In the genomic region with DNA sequence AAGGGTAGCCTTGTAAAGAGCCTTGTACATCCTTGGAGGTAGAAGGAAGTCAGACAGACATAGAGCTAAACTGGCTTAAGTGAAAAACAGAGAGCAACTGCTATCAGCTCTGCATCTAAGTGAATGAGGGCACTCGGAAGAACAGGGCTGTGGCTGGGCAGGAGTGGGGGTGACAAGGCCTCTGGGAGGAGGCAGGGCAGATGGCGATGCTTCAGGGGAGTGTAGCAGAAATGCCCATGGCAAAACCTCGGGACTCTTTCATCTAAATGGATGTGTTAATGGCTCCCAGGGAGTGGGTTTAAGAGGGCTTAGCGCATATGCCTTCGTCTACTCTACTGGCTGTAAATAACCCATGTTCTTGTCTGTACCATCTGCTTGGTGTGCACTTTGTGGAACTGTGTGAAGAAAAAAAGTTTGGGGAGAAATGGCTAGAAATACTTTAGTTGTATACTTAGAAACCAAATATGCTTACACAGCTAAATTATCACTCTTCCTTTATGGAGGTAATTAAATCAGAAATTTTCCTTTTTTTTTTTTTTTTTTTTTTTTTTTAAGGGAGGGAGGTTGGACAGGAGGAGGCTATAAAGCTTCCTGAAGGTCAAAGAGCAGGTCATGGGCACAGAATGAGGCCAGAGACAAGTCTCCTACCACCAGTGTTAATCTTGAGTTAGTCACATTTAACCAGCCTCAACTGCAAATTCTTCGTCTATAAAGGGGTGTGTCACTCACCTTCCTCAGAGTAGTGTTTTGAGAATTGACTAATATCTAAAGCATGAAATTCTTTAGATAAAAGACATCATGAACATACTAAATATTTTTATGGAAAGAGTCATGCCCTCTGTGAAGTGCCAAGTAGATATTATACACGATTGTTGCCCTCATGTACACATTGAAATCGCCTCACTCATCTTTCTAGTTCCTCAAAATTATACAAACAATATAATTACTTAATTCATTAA, we compare ENCODE assay signal across 12 cellular contexts.
DNase-seq lines count a peak whose midpoint lies in the region; ATAC-seq, FAIRE-seq and TF ChIP-seq lines count a peak whose summit lies in the region.
"Had no signal": no experiment of that assay in that cellular context is flagged by ENCODE, and none has a peak within 500 bp of the region (broad histone marks: within the 10 kb centered on the region; RNA-seq: fewer than 3 reads in every experiment).

No MANE protein-coding gene starts in this region.

- H3K4me3 ChIP-seq in GM23338 (no peak overlapping the region), K562 (no peak overlapping the region)

- H4K20me1 ChIP-seq in GM23338 (replicated peaks; ENCODE audit: insufficient read depth) (0 out of 2 replicates have a peak, but pooled peaks cover 8% of the 10 kb centered on the region), K562 (replicated peaks; ENCODE audit: control insufficient read depth, insufficient read depth, low read length) (no peaks in the 10 kb centered on the region)

- H3K9me2 ChIP-seq in GM23338 (ENCODE audit: insufficient read depth), result no peaks in the 10 kb centered on the region

- H3F3A ChIP-seq in GM23338 (replicated peaks; ENCODE audit: low read depth), result no peaks in the 10 kb centered on the region

- no peaks in the 10 kb centered on the region for H3K9me1 ChIP-seq in K562 (ENCODE audit: control insufficient read depth, insufficient read depth, low read length)

- no peak for TF ChIP-seq CTCF in GM23338 (conservative IDR thresholded peaks at IDR 0.05; ENCODE audit: low read depth in 2 of 2)
- TF ChIP-seq CTCF in K562 (IDR thresholded peaks at IDR 0.05 in 2 of 3, conservative IDR thresholded peaks at IDR 0.05 in 1 of 3; ENCODE audit: insufficient read depth in 2 of 3, low read depth in 1 of 3, low read length in 3 of 3), result no peak
- TF ChIP-seq CTCF in omental fat pad (IDR thresholded peaks at IDR 0.05), result no peak

- H2AFZ ChIP-seq in GM23338 (no peak overlapping the region), K562 (ENCODE audit: low read depth, low read length) (no peak overlapping the region)

- no peaks in the 10 kb centered on the region for H3K9me3 ChIP-seq in K562 (replicated peaks; ENCODE audit: control insufficient read depth, insufficient read depth, low read depth, low read length)

- peaks cover 4% of the 10 kb centered on the region for H3K27me3 Mint-ChIP-seq in GM23338 (ENCODE audit: insufficient read depth, low read depth, poor library complexity)

- H3K27ac Mint-ChIP-seq in GM23338, result peak overlapping the region; percentile 3; the same call in 1 of the 2 replicates

- H3K27me3 ChIP-seq in GM23338 (ENCODE audit: insufficient read depth) (no peaks in the 10 kb centered on the region), K562 (ENCODE audit: control insufficient read depth in 2 of 2, insufficient read depth in 2 of 2, low read length in 2 of 2) (peaks cover 3 to 4% of the 10 kb centered on the region in 2 experiments; a peak in 1 of 5 replicates)

- WGBS in K562 (ENCODE audit: insufficient coverage, low coverage, missing lambda C conversion rate), result 27% methylated on average over 8 of the region's 8 CpGs

- ATAC-seq in GM23338 (peak; percentile 57), K562 (peak; percentile 27; the same call in 1 of the 3 replicates), omental fat pad (ENCODE audit: low FRiP score) (peak; percentile 10), HG02938 (IDR thresholded peaks at IDR 0.05; ENCODE audit: unreplicated experiment) (no peak)

- in situ Hi-C loops in K562 (cut with MboI), result no loop called here

- POLR2A ChIA-PET in K562 (lab: Yijun Ruan, JAX), result interaction anchor here (0.6 kb wide), 1 partner anchor 15 kb away, joined by 6 read pairs; no protein-coding TSS in a partner anchor

- H3K36me3 Mint-ChIP-seq in GM23338 (ENCODE audit: low read depth), result peaks cover 4% of the 10 kb centered on the region; the same call in 1 of the 3 replicates

- peaks cover 33% of the 10 kb centered on the region for H3K4me1 Mint-ChIP-seq in GM23338

- CTCF ChIA-PET in K562 (lab: Yijun Ruan, JAX; ENCODE audit: low intra/inter-chr PET ratio), result no interaction called here

- DNase-seq in GM23338 (ENCODE audit: low spot score) (no peak), NCI-H524 treated with DMSO at 0.1 percent for 48 hours (lab: John Stamatoyannopoulos, UW) (peak; percentile 96), K562 (ENCODE audit: extremely low read depth in 1 of 4, low spot score in 3 of 4) (no peak), omental fat pad (ENCODE audit: low spot score) (no peak), NCI-H1105 (lab: John Stamatoyannopoulos, UW) (no peak), MV-4-11 (lab: John Stamatoyannopoulos, UW) (no peak)
- DNase-seq: amygdala, NCI-H526 treated with DMSO at 0.1 percent for 48 hours had no signal

- no peak for FAIRE-seq in K562 (lab: Jason Lieb, UNC)
- FAIRE-seq: G401.6, TTC549 had no signal

- TF ChIP-seq POLR2A in K562 (conservative IDR thresholded peaks at IDR 0.05), result no peak

- BruUV-seq in K562 (replicated peaks; lab: Mats Ljungman, UMichigan), result no TSS peak

- no peak overlapping the region for H3K9ac ChIP-seq in K562 (ENCODE audit: insufficient read depth in 1 of 2, low read depth in 2 of 2, low read length in 2 of 2)

- H3K4me1 ChIP-seq in GM23338 (ENCODE audit: insufficient read depth), result no peaks in the 10 kb centered on the region
- H3K4me1 ChIP-seq in K562 (replicated peaks in 1 of 2; ENCODE audit: control insufficient read depth in 2 of 2, insufficient read depth in 2 of 2, low read length in 2 of 2), result no peaks in the 10 kb centered on the region

- intact Hi-C loops in K562 (cut with micrococcal nuclease), result no loop called here

- no peaks in the 10 kb centered on the region for H3K9me3 Mint-ChIP-seq in GM23338
- H3K9me3 Mint-ChIP-seq: IgD-negative memory B cell had no signal

- no peak overlapping the region for H3K27ac ChIP-seq in GM23338 (ENCODE audit: low read depth)
- no peak overlapping the region for H3K27ac ChIP-seq in K562 (ENCODE audit: extremely low read depth, low read depth, low read length)

- no peak for TF ChIP-seq EP300 in K562 (IDR thresholded peaks at IDR 0.05; ENCODE audit: low read length)

- TF ChIP-seq RAD21 in K562 (CRISPR knock-in tag; conservative IDR thresholded peaks at IDR 0.05 in 1 of 2, IDR thresholded peaks at IDR 0.05 in 1 of 2), result no peak

- no peak overlapping the region for H3K4me3 Mint-ChIP-seq in GM23338
- H3K4me3 Mint-ChIP-seq: IgD-negative memory B cell had no signal

- H3K36me3 ChIP-seq in GM23338 (ENCODE audit: insufficient read depth) (no peaks in the 10 kb centered on the region), K562 (ENCODE audit: control insufficient read depth, insufficient read depth, low read length) (no peaks in the 10 kb centered on the region; the same call in 2 of the 3 replicates)

- H3K79me2 ChIP-seq in GM23338 (replicated peaks; ENCODE audit: insufficient read depth) (peaks cover 3% of the 10 kb centered on the region; the same call in 1 of the 2 replicates), K562 (ENCODE audit: control insufficient read depth, insufficient read depth, low read length) (no peaks in the 10 kb centered on the region)

- H3K4me2 ChIP-seq in GM23338 (no peak overlapping the region), K562 (ENCODE audit: insufficient read depth, low read length) (no peak overlapping the region)

TF ChIP-seq in GM23338, 12 proteins besides CTCF, POLR2A, EP300 and RAD21 (continues in another document):
- no peak for TF ChIP-seq EZH2phosphoT487 (IDR thresholded peaks at IDR 0.05; ENCODE audit: unreplicated experiment)

TF ChIP-seq in K562, 482 proteins besides CTCF, POLR2A, EP300 and RAD21:
- TF ChIP-seq MECOM (CRISPR knock-in tag; IDR thresholded peaks at IDR 0.05) (no peak), NFE2 (IDR thresholded peaks at IDR 0.05; ENCODE audit: low read depth) (no peak), C11orf30 (IDR thresholded peaks at IDR 0.05; ENCODE audit: low read depth) (peak; percentile 85), NEUROD1 (IDR thresholded peaks at IDR 0.05; ENCODE audit: borderline replicate concordance, low read depth, low read length, partially characterized antibody) (no peak), ILK (tag; IDR thresholded peaks at IDR 0.05; ENCODE audit: borderline replicate concordance, low read depth) (no peak), MAFF (IDR thresholded peaks at IDR 0.05; ENCODE audit: low read length) (peak; percentile 83), MAFK (IDR thresholded peaks at IDR 0.05; ENCODE audit: low read length) (peak; percentile 84), MAFG (tag; conservative IDR thresholded peaks at IDR 0.05) (peak; percentile 91), CCAR2 (IDR thresholded peaks at IDR 0.05; ENCODE audit: low read depth, low read length) (no peak), ZNF316 (IDR thresholded peaks at IDR 0.05) (peak; percentile 95), HDAC1 (IDR thresholded peaks at IDR 0.05) (no peak), CREB1 (IDR thresholded peaks at IDR 0.05) (no peak), CREB1 (CRISPR knock-in tag; IDR thresholded peaks at IDR 0.05) (no peak)
- TF ChIP-seq, protein P1, sequence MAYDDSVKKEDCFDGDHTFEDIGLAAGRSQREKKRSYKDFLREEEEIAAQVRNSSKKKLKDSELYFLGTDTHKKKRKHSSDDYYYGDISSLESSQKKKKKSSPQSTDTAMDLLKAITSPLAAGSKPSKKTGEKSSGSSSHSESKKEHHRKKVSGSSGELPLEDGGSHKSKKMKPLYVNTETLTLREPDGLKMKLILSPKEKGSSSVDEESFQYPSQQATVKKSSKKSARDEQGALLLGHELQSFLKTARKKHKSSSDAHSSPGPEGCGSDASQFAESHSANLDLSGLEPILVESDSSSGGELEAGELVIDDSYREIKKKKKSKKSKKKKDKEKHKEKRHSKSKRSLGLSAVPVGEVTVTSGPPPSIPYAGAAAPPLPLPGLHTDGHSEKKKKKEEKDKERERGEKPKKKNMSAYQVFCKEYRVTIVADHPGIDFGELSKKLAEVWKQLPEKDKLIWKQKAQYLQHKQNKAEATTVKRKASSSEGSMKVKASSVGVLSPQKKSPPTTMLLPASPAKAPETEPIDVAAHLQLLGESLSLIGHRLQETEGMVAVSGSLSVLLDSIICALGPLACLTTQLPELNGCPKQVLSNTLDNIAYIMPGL (CRISPR knock-in tag; IDR thresholded peaks at IDR 0.05), result no peak
- TF ChIP-seq, protein P2, sequence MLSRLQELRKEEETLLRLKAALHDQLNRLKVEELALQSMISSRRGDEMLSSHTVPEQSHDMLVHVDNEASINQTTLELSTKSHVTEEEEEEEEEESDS (CRISPR knock-in tag; IDR thresholded peaks at IDR 0.05), result no peak
- TF ChIP-seq, protein P3, sequence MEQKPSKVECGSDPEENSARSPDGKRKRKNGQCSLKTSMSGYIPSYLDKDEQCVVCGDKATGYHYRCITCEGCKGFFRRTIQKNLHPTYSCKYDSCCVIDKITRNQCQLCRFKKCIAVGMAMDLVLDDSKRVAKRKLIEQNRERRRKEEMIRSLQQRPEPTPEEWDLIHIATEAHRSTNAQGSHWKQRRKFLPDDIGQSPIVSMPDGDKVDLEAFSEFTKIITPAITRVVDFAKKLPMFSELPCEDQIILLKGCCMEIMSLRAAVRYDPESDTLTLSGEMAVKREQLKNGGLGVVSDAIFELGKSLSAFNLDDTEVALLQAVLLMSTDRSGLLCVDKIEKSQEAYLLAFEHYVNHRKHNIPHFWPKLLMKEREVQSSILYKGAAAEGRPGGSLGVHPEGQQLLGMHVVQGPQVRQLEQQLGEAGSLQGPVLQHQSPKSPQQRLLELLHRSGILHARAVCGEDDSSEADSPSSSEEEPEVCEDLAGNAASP (IDR thresholded peaks at IDR 0.05), result no peak
